ENCODE assay signal across 8 cellular contexts in genomic region chr13:23889598-23890224, GRCh38. TPM values are rescaled to one million over a fixed set of nuclear protein-coding genes. Genes with fewer than 3 reads are reported as not detected.
DNase-seq lines count a peak whose midpoint lies in the region; ATAC-seq, FAIRE-seq and TF ChIP-seq lines count a peak whose summit lies in the region.

No MANE protein-coding gene starts in this region.

- peak overlapping the region; percentile 79 for H3K27ac Mint-ChIP-seq in activated naive CD8-positive, alpha-beta T cell treated with anti-CD3 and anti-CD28 coated beads for 36 hours

- CTCF ChIA-PET in HepG2 (lab: Yijun Ruan, JAX; ENCODE audit: low intra/inter-chr PET ratio, low total read pairs): interaction anchor here (1.1 to 2.2 kb wide), 3 partner anchors 13 to 423 kb away, joined by 3 to 10 read pairs (median 4); no protein-coding TSS in a partner anchor

- peak overlapping the region; percentile 86 for H3K4me3 Mint-ChIP-seq in activated naive CD8-positive, alpha-beta T cell treated with anti-CD3 and anti-CD28 coated beads for 36 hours

- TF ChIP-seq RAD21 in HepG2 (CRISPR knock-in tag; IDR thresholded peaks at IDR 0.05): no peak

- H2AFZ ChIP-seq in HepG2 (ENCODE audit: low read length): peak overlapping the region; percentile 79

- H3K4me1 ChIP-seq in HUES64 (ENCODE audit: insufficient read depth, low read length): peaks cover 15% of the 10 kb centered on the region
- peaks cover 35% of the 10 kb centered on the region for H3K4me1 ChIP-seq in HepG2 (ENCODE audit: insufficient read depth, low read length)
- H3K4me1 ChIP-seq in tibial artery: peaks cover 0 to 22% (median 9%) of the 10 kb centered on the region in 4 donors

- WGBS in HUES64: 49% methylated on average over 12 of the region's 12 CpGs
- whole genome bisulfite sequencing in HepG2 (ENCODE audit: low lambda C conversion rate): 25% methylated on average over 12 of the region's 12 CpGs

- H3K27ac ChIP-seq in HUES64 (ENCODE audit: low read depth, low read length): no peak overlapping the region
- H3K27ac ChIP-seq in HepG2 (ENCODE audit: extremely low read length, insufficient read depth, low read length): no peak overlapping the region
- H3K27ac ChIP-seq in tibial artery: peak overlapping the region; percentile 81 to 82

- H4K20me1 ChIP-seq in HepG2 (ENCODE audit: insufficient read depth, low read length): no peaks in the 10 kb centered on the region

- H3K4me3 ChIP-seq in HUES64 (ENCODE audit: low read length): peak overlapping the region; percentile 97
- H3K4me3 ChIP-seq in HepG2 (replicated peaks in 1 of 3; ENCODE audit: insufficient read depth in 1 of 3, low read depth in 2 of 3, low read length in 3 of 3): peak overlapping the region; percentile 52 to 100 (median 78)
- H3K4me3 ChIP-seq in tibial artery: peak overlapping the region; percentile 74 to 75

- ATAC-seq in GM19397 (IDR thresholded peaks at IDR 0.05; ENCODE audit: unreplicated experiment): peak; percentile 8
- ATAC-seq in HepG2: peak; percentile 4; the same call in 1 of the 3 replicates

- no peaks in the 10 kb centered on the region for H3K9me3 Mint-ChIP-seq in activated naive CD8-positive, alpha-beta T cell treated with anti-CD3 and anti-CD28 coated beads for 36 hours

- peak overlapping the region; percentile 94 for H3K4me2 ChIP-seq in HepG2 (ENCODE audit: low read depth, low read length)

- peaks cover 19% of the 10 kb centered on the region for H3K4me1 Mint-ChIP-seq in activated naive CD8-positive, alpha-beta T cell treated with anti-CD3 and anti-CD28 coated beads for 36 hours

- in situ Hi-C loops in HepG2 (cut with HindIII; ENCODE audit: extremely low pct_ligation_motif_present, low pct_unique_long_range_greater_than_20kb): loop anchor here (25.0 kb wide), 1 partner anchor 302 kb away; no protein-coding TSS in a partner anchor

- peaks cover 6% of the 10 kb centered on the region for H3K36me3 Mint-ChIP-seq in activated naive CD8-positive, alpha-beta T cell treated with anti-CD3 and anti-CD28 coated beads for 36 hours

- DNase-seq in COLO829 (ENCODE audit: low spot score) (peak; percentile 31), HepG2 (ENCODE audit: low spot score) (no peak), tibial artery (no peak), ecto neural progenitor cell (ENCODE audit: low spot score) (no peak), GM19239 (ENCODE audit: insufficient read length, low spot score) (no peak)
- DNase-seq in activated naive CD8-positive, alpha-beta T cell treated with anti-CD3 and anti-CD28 coated beads for 36 hours: no peak

- H3K79me2 ChIP-seq in HepG2 (ENCODE audit: insufficient read depth, low read length): peaks cover 4% of the 10 kb centered on the region

- H3K9me3 ChIP-seq in HUES64 (ENCODE audit: insufficient read depth, low read depth, low read length): no peaks in the 10 kb centered on the region
- no peaks in the 10 kb centered on the region for H3K9me3 ChIP-seq in HepG2 (ENCODE audit: low read length)
- no peaks in the 10 kb centered on the region for H3K9me3 ChIP-seq in tibial artery

- H3K9ac ChIP-seq in HUES64 (ENCODE audit: low read depth, low read length): no peak overlapping the region
- H3K9ac ChIP-seq in HepG2 (ENCODE audit: insufficient read depth, low read depth, low read length): peak overlapping the region; percentile 4; the same call in 1 of the 2 replicates

- TSS peak; percentile 36 for BruUV-seq in HepG2 (replicated peaks; lab: Mats Ljungman, UMichigan)

- POLR2A ChIA-PET in HepG2 (lab: Yijun Ruan, JAX): no interaction called here

- H3K27me3 ChIP-seq in HUES64 (ENCODE audit: insufficient read depth, low read length) (no peaks in the 10 kb centered on the region), HepG2 (ENCODE audit: control insufficient read depth in 1 of 2, insufficient read depth in 2 of 2, low read length in 2 of 2) (no peaks in the 10 kb centered on the region; a peak in 1 of 5 replicates), tibial artery (no peaks in the 10 kb centered on the region)

- no peak for TF ChIP-seq POLR2A in HepG2 (IDR thresholded peaks at IDR 0.05; ENCODE audit: insufficient read depth in 1 of 2, low read depth in 2 of 2, low read length in 2 of 2)

- intact Hi-C loops in HepG2 (cut with micrococcal nuclease; ENCODE audit: unreplicated experiment) (loop anchor here (5.0 kb wide), 2 partner anchors 312 to 422 kb away; no protein-coding TSS in a partner anchor), tibial artery (cut with DNase I; ENCODE audit: low total_unique reads) (no loop called here)

- H3K27me3 Mint-ChIP-seq in activated naive CD8-positive, alpha-beta T cell treated with anti-CD3 and anti-CD28 coated beads for 36 hours: no peaks in the 10 kb centered on the region

- no peak for FAIRE-seq in HepG2 (lab: Jason Lieb, UNC)
- no peak for FAIRE-seq in GM19239 (lab: Jason Lieb, UNC)

- no peak for TF ChIP-seq EP300 in HepG2 (IDR thresholded peaks at IDR 0.05; ENCODE audit: low read depth in 2 of 2, low read length in 2 of 2)
- no peak for TF ChIP-seq EP300 in HepG2 (CRISPR knock-in tag; IDR thresholded peaks at IDR 0.05; ENCODE audit: borderline replicate concordance)

- peaks cover 8% of the 10 kb centered on the region for H3K36me3 ChIP-seq in HUES64 (ENCODE audit: insufficient read depth, low read length)
- H3K36me3 ChIP-seq in HepG2 (replicated peaks in 1 of 2; ENCODE audit: control insufficient read depth in 1 of 2, insufficient read depth in 2 of 2, low read length in 2 of 2): peaks cover 0 to 5% of the 10 kb centered on the region in 2 experiments; a peak in 1 of 5 replicates
- peaks cover 6% of the 10 kb centered on the region in 3 donors for H3K36me3 ChIP-seq in tibial artery

- TF ChIP-seq CTCF in HepG2 (CRISPR knock-in tag; IDR thresholded peaks at IDR 0.05) (no peak), tibial artery (IDR thresholded peaks at IDR 0.05) (no peak)

RNA-seq across cellular contexts. Expression of gene MIPEP, which starts 0.5 kb away (rescaled TPM):
- polyA plus RNA-seq in HUES64 (2013, experiment 1 of 2): 21.8 TPM
- polyA plus RNA-seq in HUES64 (2013, experiment 2 of 2): 19.9 TPM
- total RNA-seq in activated naive CD8-positive, alpha-beta T cell treated with anti-CD3 and anti-CD28 coated beads for 36 hours: 10 to 100 TPM; 21.3 to 24.0 TPM
- 24.1 and 24.7 TPM in 2 replicates for total RNA-seq in HepG2 (2016; rRNA removed; fragmentation: Illumina TruSeq; extraction: Trizol)
- 3.5 and 6.8 TPM in 2 replicates for total RNA-seq in HepG2 (2016; cell fraction: cytosol; rRNA removed; fragmentation: Illumina TruSeq; extraction: Trizol; ENCODE audit: low read depth)
- 23.4 and 25.6 TPM in 2 replicates for total RNA-seq in HepG2 (2016; cell fraction: insoluble cytoplasmic fraction; rRNA removed; fragmentation: Illumina TruSeq; extraction: Trizol)
- total RNA-seq in HepG2 (2016; cell fraction: membrane; rRNA removed; fragmentation: Illumina TruSeq; extraction: Trizol): 8.2 and 8.4 TPM in 2 replicates
- total RNA-seq in HepG2 (2016; cell fraction: nucleus; rRNA removed; fragmentation: Illumina TruSeq; extraction: Trizol): 15.7 and 20.3 TPM in 2 replicates
- polyA plus RNA-seq in HepG2 (2011; rRNA removed): 7.7 and 9.3 TPM in 2 replicates
- polyA plus RNA-seq in HepG2 (2011; cell fraction: cytosol; rRNA removed): 7.3 TPM in 2 replicates
- 3.5 and 4.1 TPM in 2 replicates for polyA plus RNA-seq in HepG2 (2011; cell fraction: nucleus; rRNA removed)
- polyA plus RNA-seq in HepG2 (2012): 9.7 and 10.8 TPM in 2 replicates
- 2.5 TPM in 2 replicates for polyA plus RNA-seq in HepG2 (2016; cell fraction: cytosol; fragmentation: Illumina TruSeq; extraction: Trizol; ENCODE audit: low read depth)
- 22.6 and 23.4 TPM in 2 replicates for polyA plus RNA-seq in HepG2 (2016; cell fraction: insoluble cytoplasmic fraction; fragmentation: Illumina TruSeq; extraction: Trizol; ENCODE audit: low read depth)
- polyA plus RNA-seq in HepG2 (2016; cell fraction: membrane; fragmentation: Illumina TruSeq; extraction: Trizol; ENCODE audit: low read depth): 3.5 and 4.3 TPM in 2 replicates
- 13.4 and 21.6 TPM in 2 replicates for polyA plus RNA-seq in HepG2 (2016; cell fraction: nucleus; fragmentation: Illumina TruSeq; extraction: Trizol; ENCODE audit: insufficient read depth, low read depth)
- polyA minus RNA-seq in HepG2 (2011; rRNA and poly(A)+ RNA removed; ENCODE audit: low replicate concordance): 8.4 and 13.7 TPM in 2 replicates
- polyA minus RNA-seq in HepG2 (2011; cell fraction: cytosol; rRNA and poly(A)+ RNA removed): 6.4 and 7.3 TPM in 2 replicates
- polyA minus RNA-seq in HepG2 (2011; cell fraction: nucleus; rRNA and poly(A)+ RNA removed): 9.8 and 11.5 TPM in 2 replicates

RNA-seq across cellular contexts. Expression of gene C1QTNF9B, which starts 7.6 kb away (rescaled TPM):
- not detected for polyA plus RNA-seq in HUES64 (2013, experiment 1 of 2)
- polyA plus RNA-seq in HUES64 (2013, experiment 2 of 2): not detected
- not detected for total RNA-seq in activated naive CD8-positive, alpha-beta T cell treated with anti-CD3 and anti-CD28 coated beads for 36 hours
- total RNA-seq in HepG2 (2016; rRNA removed; fragmentation: Illumina TruSeq; extraction: Trizol): not detected in 2 replicates
- not detected in 2 replicates for total RNA-seq in HepG2 (2016; cell fraction: cytosol; rRNA removed; fragmentation: Illumina TruSeq; extraction: Trizol; ENCODE audit: low read depth)
- not detected in 2 replicates for total RNA-seq in HepG2 (2016; cell fraction: insoluble cytoplasmic fraction; rRNA removed; fragmentation: Illumina TruSeq; extraction: Trizol)
- total RNA-seq in HepG2 (2016; cell fraction: membrane; rRNA removed; fragmentation: Illumina TruSeq; extraction: Trizol): not detected in 2 replicates
- total RNA-seq in HepG2 (2016; cell fraction: nucleus; rRNA removed; fragmentation: Illumina TruSeq; extraction: Trizol): not detected in 2 replicates
- polyA plus RNA-seq in HepG2 (2011; rRNA removed): not detected in 2 replicates
- polyA plus RNA-seq in HepG2 (2011; cell fraction: cytosol; rRNA removed): not detected in 2 replicates
- polyA plus RNA-seq in HepG2 (2011; cell fraction: nucleus; rRNA removed): 0.13 TPM in 1 of 2 replicates, not detected in the other
- not detected in 2 replicates for polyA plus RNA-seq in HepG2 (2012)
- polyA plus RNA-seq in HepG2 (2016; cell fraction: cytosol; fragmentation: Illumina TruSeq; extraction: Trizol; ENCODE audit: low read depth): not detected in 2 replicates
- polyA plus RNA-seq in HepG2 (2016; cell fraction: insoluble cytoplasmic fraction; fragmentation: Illumina TruSeq; extraction: Trizol; ENCODE audit: low read depth): not detected in 2 replicates
- not detected in 2 replicates for polyA plus RNA-seq in HepG2 (2016; cell fraction: membrane; fragmentation: Illumina TruSeq; extraction: Trizol; ENCODE audit: low read depth)
- polyA plus RNA-seq in HepG2 (2016; cell fraction: nucleus; fragmentation: Illumina TruSeq; extraction: Trizol; ENCODE audit: insufficient read depth, low read depth): not detected in 2 replicates
- not detected in 2 replicates for polyA minus RNA-seq in HepG2 (2011; rRNA and poly(A)+ RNA removed; ENCODE audit: low replicate concordance)
- polyA minus RNA-seq in HepG2 (2011; cell fraction: cytosol; rRNA and poly(A)+ RNA removed): not detected in 2 replicates
- not detected in 2 replicates for polyA minus RNA-seq in HepG2 (2011; cell fraction: nucleus; rRNA and poly(A)+ RNA removed)

Comparison
In these comparisons a context has a peak if more than half of its experiments do, and no peak if none do; other contexts are left out.
1. H3K27ac ChIP-seq: peak in tibial artery (2 of 2); none in HUES64 (single experiment) and HepG2 (single experiment).
2. Peak in every context shown above with its lines, with median percentiles within 50 percentile points of each other: H3K4me3 ChIP-seq.